In the genomic region with DNA sequence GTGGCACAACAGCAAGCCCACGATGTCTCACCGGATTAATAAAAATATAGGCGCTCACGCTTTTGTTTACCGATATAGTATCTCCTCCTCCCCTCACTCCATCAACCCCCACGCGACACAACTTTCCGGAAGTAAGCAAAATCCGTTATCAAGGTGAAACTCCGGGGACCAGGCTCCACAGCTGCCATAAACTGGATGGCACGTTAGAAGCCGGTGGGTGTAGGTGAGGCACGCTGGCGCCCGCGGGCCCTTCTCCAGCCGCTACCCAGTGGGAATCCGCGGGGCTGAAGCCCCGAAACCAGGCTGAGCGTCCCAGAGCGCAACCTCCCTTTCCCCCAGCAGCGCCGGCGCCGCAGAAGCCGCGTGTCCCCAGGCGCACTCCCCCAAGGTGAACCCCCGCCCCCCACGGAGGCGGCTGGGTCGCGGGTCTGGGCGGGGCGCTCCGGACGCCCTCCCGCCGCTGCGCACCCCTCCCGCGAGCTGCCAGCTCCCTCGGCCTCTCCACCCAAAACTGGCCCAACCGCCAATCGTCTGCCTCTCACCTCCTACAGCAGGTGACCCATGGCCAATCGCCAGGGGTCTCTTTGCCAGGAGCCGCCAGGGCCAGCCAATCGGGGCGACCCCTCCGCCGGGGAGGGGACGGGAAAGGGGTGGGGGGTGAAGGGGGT, we compare ENCODE assay signal across 1 cellular context.
TF ChIP-seq lines count a peak whose summit lies in the region.

No MANE protein-coding gene starts in this region.

TF ChIP-seq in K562, 482 proteins besides CTCF, POLR2A, EP300 and RAD21 (continued from another document and continues in another):
- TF ChIP-seq, protein P1, sequence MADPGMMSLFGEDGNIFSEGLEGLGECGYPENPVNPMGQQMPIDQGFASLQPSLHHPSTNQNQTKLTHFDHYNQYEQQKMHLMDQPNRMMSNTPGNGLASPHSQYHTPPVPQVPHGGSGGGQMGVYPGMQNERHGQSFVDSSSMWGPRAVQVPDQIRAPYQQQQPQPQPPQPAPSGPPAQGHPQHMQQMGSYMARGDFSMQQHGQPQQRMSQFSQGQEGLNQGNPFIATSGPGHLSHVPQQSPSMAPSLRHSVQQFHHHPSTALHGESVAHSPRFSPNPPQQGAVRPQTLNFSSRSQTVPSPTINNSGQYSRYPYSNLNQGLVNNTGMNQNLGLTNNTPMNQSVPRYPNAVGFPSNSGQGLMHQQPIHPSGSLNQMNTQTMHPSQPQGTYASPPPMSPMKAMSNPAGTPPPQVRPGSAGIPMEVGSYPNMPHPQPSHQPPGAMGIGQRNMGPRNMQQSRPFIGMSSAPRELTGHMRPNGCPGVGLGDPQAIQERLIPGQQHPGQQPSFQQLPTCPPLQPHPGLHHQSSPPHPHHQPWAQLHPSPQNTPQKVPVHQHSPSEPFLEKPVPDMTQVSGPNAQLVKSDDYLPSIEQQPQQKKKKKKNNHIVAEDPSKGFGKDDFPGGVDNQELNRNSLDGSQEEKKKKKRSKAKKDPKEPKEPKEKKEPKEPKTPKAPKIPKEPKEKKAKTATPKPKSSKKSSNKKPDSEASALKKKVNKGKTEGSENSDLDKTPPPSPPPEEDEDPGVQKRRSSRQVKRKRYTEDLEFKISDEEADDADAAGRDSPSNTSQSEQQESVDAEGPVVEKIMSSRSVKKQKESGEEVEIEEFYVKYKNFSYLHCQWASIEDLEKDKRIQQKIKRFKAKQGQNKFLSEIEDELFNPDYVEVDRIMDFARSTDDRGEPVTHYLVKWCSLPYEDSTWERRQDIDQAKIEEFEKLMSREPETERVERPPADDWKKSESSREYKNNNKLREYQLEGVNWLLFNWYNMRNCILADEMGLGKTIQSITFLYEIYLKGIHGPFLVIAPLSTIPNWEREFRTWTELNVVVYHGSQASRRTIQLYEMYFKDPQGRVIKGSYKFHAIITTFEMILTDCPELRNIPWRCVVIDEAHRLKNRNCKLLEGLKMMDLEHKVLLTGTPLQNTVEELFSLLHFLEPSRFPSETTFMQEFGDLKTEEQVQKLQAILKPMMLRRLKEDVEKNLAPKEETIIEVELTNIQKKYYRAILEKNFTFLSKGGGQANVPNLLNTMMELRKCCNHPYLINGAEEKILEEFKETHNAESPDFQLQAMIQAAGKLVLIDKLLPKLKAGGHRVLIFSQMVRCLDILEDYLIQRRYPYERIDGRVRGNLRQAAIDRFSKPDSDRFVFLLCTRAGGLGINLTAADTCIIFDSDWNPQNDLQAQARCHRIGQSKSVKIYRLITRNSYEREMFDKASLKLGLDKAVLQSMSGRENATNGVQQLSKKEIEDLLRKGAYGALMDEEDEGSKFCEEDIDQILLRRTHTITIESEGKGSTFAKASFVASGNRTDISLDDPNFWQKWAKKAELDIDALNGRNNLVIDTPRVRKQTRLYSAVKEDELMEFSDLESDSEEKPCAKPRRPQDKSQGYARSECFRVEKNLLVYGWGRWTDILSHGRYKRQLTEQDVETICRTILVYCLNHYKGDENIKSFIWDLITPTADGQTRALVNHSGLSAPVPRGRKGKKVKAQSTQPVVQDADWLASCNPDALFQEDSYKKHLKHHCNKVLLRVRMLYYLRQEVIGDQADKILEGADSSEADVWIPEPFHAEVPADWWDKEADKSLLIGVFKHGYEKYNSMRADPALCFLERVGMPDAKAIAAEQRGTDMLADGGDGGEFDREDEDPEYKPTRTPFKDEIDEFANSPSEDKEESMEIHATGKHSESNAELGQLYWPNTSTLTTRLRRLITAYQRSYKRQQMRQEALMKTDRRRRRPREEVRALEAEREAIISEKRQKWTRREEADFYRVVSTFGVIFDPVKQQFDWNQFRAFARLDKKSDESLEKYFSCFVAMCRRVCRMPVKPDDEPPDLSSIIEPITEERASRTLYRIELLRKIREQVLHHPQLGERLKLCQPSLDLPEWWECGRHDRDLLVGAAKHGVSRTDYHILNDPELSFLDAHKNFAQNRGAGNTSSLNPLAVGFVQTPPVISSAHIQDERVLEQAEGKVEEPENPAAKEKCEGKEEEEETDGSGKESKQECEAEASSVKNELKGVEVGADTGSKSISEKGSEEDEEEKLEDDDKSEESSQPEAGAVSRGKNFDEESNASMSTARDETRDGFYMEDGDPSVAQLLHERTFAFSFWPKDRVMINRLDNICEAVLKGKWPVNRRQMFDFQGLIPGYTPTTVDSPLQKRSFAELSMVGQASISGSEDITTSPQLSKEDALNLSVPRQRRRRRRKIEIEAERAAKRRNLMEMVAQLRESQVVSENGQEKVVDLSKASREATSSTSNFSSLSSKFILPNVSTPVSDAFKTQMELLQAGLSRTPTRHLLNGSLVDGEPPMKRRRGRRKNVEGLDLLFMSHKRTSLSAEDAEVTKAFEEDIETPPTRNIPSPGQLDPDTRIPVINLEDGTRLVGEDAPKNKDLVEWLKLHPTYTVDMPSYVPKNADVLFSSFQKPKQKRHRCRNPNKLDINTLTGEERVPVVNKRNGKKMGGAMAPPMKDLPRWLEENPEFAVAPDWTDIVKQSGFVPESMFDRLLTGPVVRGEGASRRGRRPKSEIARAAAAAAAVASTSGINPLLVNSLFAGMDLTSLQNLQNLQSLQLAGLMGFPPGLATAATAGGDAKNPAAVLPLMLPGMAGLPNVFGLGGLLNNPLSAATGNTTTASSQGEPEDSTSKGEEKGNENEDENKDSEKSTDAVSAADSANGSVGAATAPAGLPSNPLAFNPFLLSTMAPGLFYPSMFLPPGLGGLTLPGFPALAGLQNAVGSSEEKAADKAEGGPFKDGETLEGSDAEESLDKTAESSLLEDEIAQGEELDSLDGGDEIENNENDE (IDR thresholded peaks at IDR 0.05; ENCODE audit: low read depth, low read length): no peak
- TF ChIP-seq MCM3 (IDR thresholded peaks at IDR 0.05) (no peak), XRCC4 (IDR thresholded peaks at IDR 0.05; ENCODE audit: extremely low read depth, insufficient read depth, insufficient read length) (no peak), HMG20B (CRISPR knock-in tag; IDR thresholded peaks at IDR 0.05) (no peak), TBP (optimal IDR thresholded peaks at IDR 0.05; ENCODE audit: low read depth, low read length) (peak; percentile 77), ZNF143 (CRISPR knock-in tag; IDR thresholded peaks at IDR 0.05) (peak; percentile 30; the same call in 1 of the 2 replicates), PTBP1 (IDR thresholded peaks at IDR 0.05; ENCODE audit: low read depth, low read length) (no peak), KDM2B (CRISPR knock-in tag; IDR thresholded peaks at IDR 0.05) (0 out of 2 replicates have a peak, but pooled peaks have one; percentile 62), ZNF384 (IDR thresholded peaks at IDR 0.05; ENCODE audit: low read depth, low read length) (no peak), ZNF165 (CRISPR knock-in tag; IDR thresholded peaks at IDR 0.05; ENCODE audit: borderline replicate concordance) (no peak), ILF3 (IDR thresholded peaks at IDR 0.05; ENCODE audit: borderline replicate concordance) (no peak), GTF2F1 (IDR thresholded peaks at IDR 0.05; ENCODE audit: low read depth, low read length) (no peak), POLR3G (IDR thresholded peaks at IDR 0.05; ENCODE audit: extremely low read depth, insufficient read length, insufficient replicate concordance) (no peak), RNF2 (IDR thresholded peaks at IDR 0.05) (peak; percentile 50; the same call in 1 of the 2 replicates), MAFK (IDR thresholded peaks at IDR 0.05; ENCODE audit: low read length) (no peak), POLR3A (IDR thresholded peaks at IDR 0.05; ENCODE audit: borderline replicate concordance, extremely low read depth, insufficient read depth, insufficient read length) (no peak), ZBTB1 (CRISPR knock-in tag; IDR thresholded peaks at IDR 0.05; ENCODE audit: borderline replicate concordance, low read depth) (0 out of 2 replicates have a peak, but pooled peaks have one; percentile 66), RBFOX2 (IDR thresholded peaks at IDR 0.05; ENCODE audit: low read depth, low read length) (peak; percentile 96), NR2F6 (CRISPR knock-in tag; IDR thresholded peaks at IDR 0.05) (no peak), SIN3B (IDR thresholded peaks at IDR 0.05; ENCODE audit: low read depth) (no peak), ETV6 (IDR thresholded peaks at IDR 0.05; ENCODE audit: borderline replicate concordance in 1 of 2, low read depth in 2 of 2, low read length in 1 of 2) (no peak), ETV6 (CRISPR knock-in tag; IDR thresholded peaks at IDR 0.05; ENCODE audit: borderline replicate concordance) (no peak), EZH2 (IDR thresholded peaks at IDR 0.05; ENCODE audit: borderline replicate concordance, low read depth, low read length) (no peak), CAMTA2 (CRISPR knock-in tag; conservative IDR thresholded peaks at IDR 0.05) (no peak), ZNF197 (CRISPR knock-in tag; IDR thresholded peaks at IDR 0.05; ENCODE audit: low read depth) (no peak), GTF2A2 (tag; IDR thresholded peaks at IDR 0.05) (no peak), ZNF75A (CRISPR knock-in tag; IDR thresholded peaks at IDR 0.05) (0 out of 2 replicates have a peak, but pooled peaks have one; percentile 10), HNRNPLL (IDR thresholded peaks at IDR 0.05; ENCODE audit: low read depth, low read length, poor library complexity, severe bottlenecking) (peak; percentile 83), EP400 (IDR thresholded peaks at IDR 0.05) (peak; percentile 94), NFXL1 (CRISPR knock-in tag; IDR thresholded peaks at IDR 0.05) (no peak), FOXP1 (CRISPR knock-in tag; IDR thresholded peaks at IDR 0.05) (peak; percentile 74; the same call in 1 of the 2 replicates)
- TF ChIP-seq, protein P2, sequence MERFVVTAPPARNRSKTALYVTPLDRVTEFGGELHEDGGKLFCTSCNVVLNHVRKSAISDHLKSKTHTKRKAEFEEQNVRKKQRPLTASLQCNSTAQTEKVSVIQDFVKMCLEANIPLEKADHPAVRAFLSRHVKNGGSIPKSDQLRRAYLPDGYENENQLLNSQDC (CRISPR knock-in tag; IDR thresholded peaks at IDR 0.05): peak; percentile 65; the same call in 1 of the 2 replicates
- TF ChIP-seq, protein P3, sequence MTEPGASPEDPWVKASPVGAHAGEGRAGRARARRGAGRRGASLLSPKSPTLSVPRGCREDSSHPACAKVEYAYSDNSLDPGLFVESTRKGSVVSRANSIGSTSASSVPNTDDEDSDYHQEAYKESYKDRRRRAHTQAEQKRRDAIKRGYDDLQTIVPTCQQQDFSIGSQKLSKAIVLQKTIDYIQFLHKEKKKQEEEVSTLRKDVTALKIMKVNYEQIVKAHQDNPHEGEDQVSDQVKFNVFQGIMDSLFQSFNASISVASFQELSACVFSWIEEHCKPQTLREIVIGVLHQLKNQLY (CRISPR knock-in tag; conservative IDR thresholded peaks at IDR 0.05): no peak
- TF ChIP-seq, protein P4, sequence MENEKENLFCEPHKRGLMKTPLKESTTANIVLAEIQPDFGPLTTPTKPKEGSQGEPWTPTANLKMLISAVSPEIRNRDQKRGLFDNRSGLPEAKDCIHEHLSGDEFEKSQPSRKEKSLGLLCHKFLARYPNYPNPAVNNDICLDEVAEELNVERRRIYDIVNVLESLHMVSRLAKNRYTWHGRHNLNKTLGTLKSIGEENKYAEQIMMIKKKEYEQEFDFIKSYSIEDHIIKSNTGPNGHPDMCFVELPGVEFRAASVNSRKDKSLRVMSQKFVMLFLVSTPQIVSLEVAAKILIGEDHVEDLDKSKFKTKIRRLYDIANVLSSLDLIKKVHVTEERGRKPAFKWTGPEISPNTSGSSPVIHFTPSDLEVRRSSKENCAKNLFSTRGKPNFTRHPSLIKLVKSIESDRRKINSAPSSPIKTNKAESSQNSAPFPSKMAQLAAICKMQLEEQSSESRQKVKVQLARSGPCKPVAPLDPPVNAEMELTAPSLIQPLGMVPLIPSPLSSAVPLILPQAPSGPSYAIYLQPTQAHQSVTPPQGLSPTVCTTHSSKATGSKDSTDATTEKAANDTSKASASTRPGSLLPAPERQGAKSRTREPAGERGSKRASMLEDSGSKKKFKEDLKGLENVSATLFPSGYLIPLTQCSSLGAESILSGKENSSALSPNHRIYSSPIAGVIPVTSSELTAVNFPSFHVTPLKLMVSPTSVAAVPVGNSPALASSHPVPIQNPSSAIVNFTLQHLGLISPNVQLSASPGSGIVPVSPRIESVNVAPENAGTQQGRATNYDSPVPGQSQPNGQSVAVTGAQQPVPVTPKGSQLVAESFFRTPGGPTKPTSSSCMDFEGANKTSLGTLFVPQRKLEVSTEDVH (IDR thresholded peaks at IDR 0.05; ENCODE audit: low read depth, partially characterized antibody): peak; percentile 40
- TF ChIP-seq, protein P5, sequence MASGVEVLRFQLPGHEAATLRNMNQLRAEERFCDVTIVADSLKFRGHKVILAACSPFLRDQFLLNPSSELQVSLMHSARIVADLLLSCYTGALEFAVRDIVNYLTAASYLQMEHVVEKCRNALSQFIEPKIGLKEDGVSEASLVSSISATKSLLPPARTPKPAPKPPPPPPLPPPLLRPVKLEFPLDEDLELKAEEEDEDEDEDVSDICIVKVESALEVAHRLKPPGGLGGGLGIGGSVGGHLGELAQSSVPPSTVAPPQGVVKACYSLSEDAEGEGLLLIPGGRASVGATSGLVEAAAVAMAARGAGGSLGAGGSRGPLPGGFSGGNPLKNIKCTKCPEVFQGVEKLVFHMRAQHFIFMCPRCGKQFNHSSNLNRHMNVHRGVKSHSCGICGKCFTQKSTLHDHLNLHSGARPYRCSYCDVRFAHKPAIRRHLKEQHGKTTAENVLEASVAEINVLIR (CRISPR knock-in tag; IDR thresholded peaks at IDR 0.05): no peak
- TF ChIP-seq, protein P6, sequence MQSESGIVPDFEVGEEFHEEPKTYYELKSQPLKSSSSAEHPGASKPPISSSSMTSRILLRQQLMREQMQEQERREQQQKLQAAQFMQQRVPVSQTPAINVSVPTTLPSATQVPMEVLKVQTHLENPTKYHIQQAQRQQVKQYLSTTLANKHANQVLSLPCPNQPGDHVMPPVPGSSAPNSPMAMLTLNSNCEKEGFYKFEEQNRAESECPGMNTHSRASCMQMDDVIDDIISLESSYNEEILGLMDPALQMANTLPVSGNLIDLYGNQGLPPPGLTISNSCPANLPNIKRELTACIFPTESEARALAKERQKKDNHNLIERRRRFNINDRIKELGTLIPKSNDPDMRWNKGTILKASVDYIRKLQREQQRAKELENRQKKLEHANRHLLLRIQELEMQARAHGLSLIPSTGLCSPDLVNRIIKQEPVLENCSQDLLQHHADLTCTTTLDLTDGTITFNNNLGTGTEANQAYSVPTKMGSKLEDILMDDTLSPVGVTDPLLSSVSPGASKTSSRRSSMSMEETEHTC (IDR thresholded peaks at IDR 0.05): no peak; the same call in 1 of the 2 replicates
- TF ChIP-seq, protein P7, sequence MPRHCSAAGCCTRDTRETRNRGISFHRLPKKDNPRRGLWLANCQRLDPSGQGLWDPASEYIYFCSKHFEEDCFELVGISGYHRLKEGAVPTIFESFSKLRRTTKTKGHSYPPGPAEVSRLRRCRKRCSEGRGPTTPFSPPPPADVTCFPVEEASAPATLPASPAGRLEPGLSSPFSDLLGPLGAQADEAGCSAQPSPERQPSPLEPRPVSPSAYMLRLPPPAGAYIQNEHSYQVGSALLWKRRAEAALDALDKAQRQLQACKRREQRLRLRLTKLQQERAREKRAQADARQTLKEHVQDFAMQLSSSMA (CRISPR knock-in tag; IDR thresholded peaks at IDR 0.05): no peak
- TF ChIP-seq, protein P8, sequence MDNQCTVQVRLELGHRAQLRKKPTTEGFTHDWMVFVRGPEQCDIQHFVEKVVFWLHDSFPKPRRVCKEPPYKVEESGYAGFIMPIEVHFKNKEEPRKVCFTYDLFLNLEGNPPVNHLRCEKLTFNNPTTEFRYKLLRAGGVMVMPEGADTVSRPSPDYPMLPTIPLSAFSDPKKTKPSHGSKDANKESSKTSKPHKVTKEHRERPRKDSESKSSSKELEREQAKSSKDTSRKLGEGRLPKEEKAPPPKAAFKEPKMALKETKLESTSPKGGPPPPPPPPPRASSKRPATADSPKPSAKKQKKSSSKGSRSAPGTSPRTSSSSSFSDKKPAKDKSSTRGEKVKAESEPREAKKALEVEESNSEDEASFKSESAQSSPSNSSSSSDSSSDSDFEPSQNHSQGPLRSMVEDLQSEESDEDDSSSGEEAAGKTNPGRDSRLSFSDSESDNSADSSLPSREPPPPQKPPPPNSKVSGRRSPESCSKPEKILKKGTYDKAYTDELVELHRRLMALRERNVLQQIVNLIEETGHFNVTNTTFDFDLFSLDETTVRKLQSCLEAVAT (IDR thresholded peaks at IDR 0.05): peak in 1 of 2 experiments; percentile 47; a peak in 2 of 4 replicates
